ENCODE assay signal across 1 cellular context in the genomic region with DNA sequence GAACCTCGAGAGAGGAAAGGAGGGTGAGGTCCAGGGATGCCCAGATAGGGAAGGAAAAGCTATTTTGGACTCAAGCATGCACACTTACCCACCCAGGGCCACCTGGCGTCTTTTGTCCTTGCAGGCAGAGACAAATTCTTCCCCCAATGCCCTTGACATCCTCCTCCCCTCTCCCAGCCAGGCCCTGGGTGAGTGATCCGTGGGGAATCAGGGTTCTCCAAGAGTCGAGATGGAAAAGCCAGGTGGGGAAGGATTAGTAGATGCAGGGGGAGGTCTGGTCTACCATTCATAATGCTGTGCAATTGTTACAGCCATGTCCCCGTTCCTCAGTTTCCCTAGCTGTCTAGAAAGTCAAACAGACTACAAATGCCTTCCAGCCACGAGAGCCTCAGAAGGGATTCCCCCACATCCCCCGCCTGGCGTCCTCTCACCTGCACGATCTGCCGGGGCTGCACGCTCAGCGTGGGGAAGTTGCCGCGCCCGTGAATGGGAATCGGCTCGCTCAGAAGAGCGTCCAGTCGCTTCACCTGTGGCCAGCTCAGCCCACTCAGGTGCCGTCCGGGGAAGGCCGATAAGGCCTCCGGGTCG.
TF ChIP-seq lines count a peak whose summit lies in the region.

No MANE protein-coding gene starts in this region.

TF ChIP-seq in GM23338, 12 proteins besides CTCF, POLR2A, EP300 and RAD21 (continued from another document):
- TF ChIP-seq ZNF462 (CRISPR knock-in tag; IDR thresholded peaks at IDR 0.05) (no peak), STAT1 (IDR thresholded peaks at IDR 0.05; ENCODE audit: unreplicated experiment) (no peak), ZNF331 (CRISPR knock-in tag; IDR thresholded peaks at IDR 0.05; ENCODE audit: low read depth) (no peak), POLR2AphosphoS5 (IDR thresholded peaks at IDR 0.05; ENCODE audit: low read depth) (no peak), ETS1 (IDR thresholded peaks at IDR 0.05) (no peak), JUNB (IDR thresholded peaks at IDR 0.05; ENCODE audit: unreplicated experiment) (no peak), EZH2phosphoT487 (IDR thresholded peaks at IDR 0.05; ENCODE audit: unreplicated experiment) (no peak), NANOG (IDR thresholded peaks at IDR 0.05; ENCODE audit: borderline replicate concordance) (no peak)
- TF ChIP-seq, protein P1, sequence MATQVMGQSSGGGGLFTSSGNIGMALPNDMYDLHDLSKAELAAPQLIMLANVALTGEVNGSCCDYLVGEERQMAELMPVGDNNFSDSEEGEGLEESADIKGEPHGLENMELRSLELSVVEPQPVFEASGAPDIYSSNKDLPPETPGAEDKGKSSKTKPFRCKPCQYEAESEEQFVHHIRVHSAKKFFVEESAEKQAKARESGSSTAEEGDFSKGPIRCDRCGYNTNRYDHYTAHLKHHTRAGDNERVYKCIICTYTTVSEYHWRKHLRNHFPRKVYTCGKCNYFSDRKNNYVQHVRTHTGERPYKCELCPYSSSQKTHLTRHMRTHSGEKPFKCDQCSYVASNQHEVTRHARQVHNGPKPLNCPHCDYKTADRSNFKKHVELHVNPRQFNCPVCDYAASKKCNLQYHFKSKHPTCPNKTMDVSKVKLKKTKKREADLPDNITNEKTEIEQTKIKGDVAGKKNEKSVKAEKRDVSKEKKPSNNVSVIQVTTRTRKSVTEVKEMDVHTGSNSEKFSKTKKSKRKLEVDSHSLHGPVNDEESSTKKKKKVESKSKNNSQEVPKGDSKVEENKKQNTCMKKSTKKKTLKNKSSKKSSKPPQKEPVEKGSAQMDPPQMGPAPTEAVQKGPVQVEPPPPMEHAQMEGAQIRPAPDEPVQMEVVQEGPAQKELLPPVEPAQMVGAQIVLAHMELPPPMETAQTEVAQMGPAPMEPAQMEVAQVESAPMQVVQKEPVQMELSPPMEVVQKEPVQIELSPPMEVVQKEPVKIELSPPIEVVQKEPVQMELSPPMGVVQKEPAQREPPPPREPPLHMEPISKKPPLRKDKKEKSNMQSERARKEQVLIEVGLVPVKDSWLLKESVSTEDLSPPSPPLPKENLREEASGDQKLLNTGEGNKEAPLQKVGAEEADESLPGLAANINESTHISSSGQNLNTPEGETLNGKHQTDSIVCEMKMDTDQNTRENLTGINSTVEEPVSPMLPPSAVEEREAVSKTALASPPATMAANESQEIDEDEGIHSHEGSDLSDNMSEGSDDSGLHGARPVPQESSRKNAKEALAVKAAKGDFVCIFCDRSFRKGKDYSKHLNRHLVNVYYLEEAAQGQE (IDR thresholded peaks at IDR 0.05; ENCODE audit: unreplicated experiment): no peak
